6 cellular contexts compared by ENCODE assay signal in the genomic region with DNA sequence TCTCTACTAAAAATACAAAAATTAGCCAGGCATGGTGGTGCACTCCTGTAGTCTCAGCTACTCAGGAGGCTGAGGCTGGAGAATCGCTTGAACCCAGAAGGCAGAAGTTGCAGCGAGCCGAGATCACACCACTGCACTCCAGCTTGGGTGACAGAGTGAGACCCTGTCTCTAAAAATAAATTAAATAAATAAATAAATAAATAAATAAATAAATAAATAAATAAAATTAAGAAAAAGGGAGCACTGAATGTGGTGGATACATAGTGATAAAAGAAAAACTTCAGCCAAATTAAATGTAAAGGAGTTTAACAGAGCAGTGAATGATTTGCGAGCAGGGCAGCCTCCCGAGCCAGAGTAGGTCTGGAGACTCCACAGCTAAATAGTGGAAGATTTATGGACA. TPM values are rescaled to one million over a fixed set of nuclear protein-coding genes. Genes with fewer than 3 reads are reported as not detected.
"Had no signal": no experiment of that assay in that cellular context is flagged by ENCODE, and none has a peak within 500 bp of the region (broad histone marks: within the 10 kb centered on the region; RNA-seq: fewer than 3 reads in every experiment).

No MANE protein-coding gene starts in this region.

RNA-seq across cellular contexts. Expression of a gene that starts 6.8 kb away (rescaled TPM):
- total RNA-seq: GM23338, H1, HepG2, HFFc6, HT1080 had no signal
- polyA plus RNA-seq: GM23338, IgD-negative memory B cell had no signal
